ENCODE assay signal across 8 cellular contexts in genomic region chr4:6710282-6710681, GRCh38. TPM values are rescaled to one million over a fixed set of nuclear protein-coding genes. Genes with fewer than 3 reads are reported as not detected.
DNase-seq lines count a peak whose midpoint lies in the region; ATAC-seq and TF ChIP-seq lines count a peak whose summit lies in the region.

No MANE protein-coding gene starts in this region.

- in situ Hi-C loops in transverse colon (cut with MboI; ENCODE audit: low pct_ligation_motif_present in 1 of 4, low pct_unique_long_range_greater_than_20kb in 1 of 4, low sequenced_read_pairs in 3 of 4): loop anchor here in 3 of 4 donors (5.0 to 25.0 kb wide), 4 partner anchors 33 to 365 kb away; partner anchors contain the start of gene GRPEL1 (in 1 of the 3)

- peaks cover 57% of the 10 kb centered on the region for H3K4me1 Mint-ChIP-seq in activated naive CD4-positive, alpha-beta T cell treated with anti-CD3 and anti-CD28 coated beads, Interleukin-2, amount 50 U/mL, for 24 hours
- H3K4me1 Mint-ChIP-seq in activated naive CD8-positive, alpha-beta T cell treated with anti-CD3 and anti-CD28 coated beads, Interleukin-2, amount 10 ng/mL, durations not matched to agents 7 days and 5 days: peaks cover 43% of the 10 kb centered on the region

- H3K27me3 ChIP-seq in layer of hippocampus (ENCODE audit: control insufficient read depth, insufficient read depth, low read length) (no peaks in the 10 kb centered on the region), transverse colon (no peaks in the 10 kb centered on the region)

- 13% methylated on average over 6 of the region's 6 CpGs; no CpG with 5 or more reads in 1 of the 2 donors for WGBS in transverse colon (ENCODE audit: low coverage in 1 of 2), 2 donors

- TF ChIP-seq EP300 in transverse colon (IDR thresholded peaks at IDR 0.05; ENCODE audit: low read depth): no peak

- H3K4me3 Mint-ChIP-seq in activated naive CD4-positive, alpha-beta T cell treated with anti-CD3 and anti-CD28 coated beads, Interleukin-2, amount 50 U/mL, for 24 hours: peak overlapping the region; percentile 99
- peak overlapping the region; percentile 97 for H3K4me3 Mint-ChIP-seq in activated naive CD8-positive, alpha-beta T cell treated with anti-CD3 and anti-CD28 coated beads, Interleukin-2, amount 10 ng/mL, durations not matched to agents 7 days and 5 days

- intact Hi-C loops in transverse colon (cut with DNase I; ENCODE audit: low total_unique reads): loop anchor here (10.0 kb wide), 1 partner anchor 195 kb away; the partner anchor contains the start of gene TBC1D14

- POLR2A ChIA-PET in activated naive CD8-positive, alpha-beta T cell treated with anti-CD3 and anti-CD28 coated beads, Interleukin-2, amount 10 ng/mL, durations not matched to agents 7 days and 5 days (lab: Charles Lee): interaction anchor here (1.4 to 11.7 kb wide), 8 partner anchors 10 to 136 kb away, joined by 3 to 124 read pairs (median 15); partner anchors contain the start of genes MAN2B2 and MRFAP1

- H3K4me1 ChIP-seq in transverse colon: peaks cover 25 to 43% (median 29%) of the 10 kb centered on the region in 4 donors

- H3K27ac ChIP-seq in layer of hippocampus (ENCODE audit: low read depth, low read length) (peak overlapping the region; percentile 79), transverse colon (peak overlapping the region; percentile 83 to 92 (median 90))

- no peaks in the 10 kb centered on the region for H3K36me3 ChIP-seq in transverse colon

- no peaks in the 10 kb centered on the region for H3K9me3 Mint-ChIP-seq in activated naive CD4-positive, alpha-beta T cell treated with anti-CD3 and anti-CD28 coated beads, Interleukin-2, amount 50 U/mL, for 24 hours
- H3K9me3 Mint-ChIP-seq in activated naive CD8-positive, alpha-beta T cell treated with anti-CD3 and anti-CD28 coated beads, Interleukin-2, amount 10 ng/mL, durations not matched to agents 7 days and 5 days: peaks cover 10% of the 10 kb centered on the region

- DNase-seq in activated naive CD4-positive, alpha-beta T cell treated with anti-CD3 and anti-CD28 coated beads, Interleukin-2, amount 50 U/mL, for 16 hours: no peak
- no peak for DNase-seq in activated naive CD8-positive, alpha-beta T cell treated with anti-CD3 and anti-CD28 coated beads, Interleukin-2, amount 10 ng/mL, durations not matched to agents 7 days and 5 days
- no peak for DNase-seq in transverse colon
- DNase-seq in NCI-H187 treated with DMSO at 0.1 percent for 48 hours (lab: John Stamatoyannopoulos, UW): no peak
- no peak for DNase-seq in activated effector memory CD4-positive, alpha-beta T cell treated with Interleukin-2 at 50 U/mL for 16 hours

- no peaks in the 10 kb centered on the region for H3K9me3 ChIP-seq in transverse colon

- H3K27me3 Mint-ChIP-seq in activated naive CD4-positive, alpha-beta T cell treated with anti-CD3 and anti-CD28 coated beads, Interleukin-2, amount 50 U/mL, for 24 hours: no peaks in the 10 kb centered on the region
- peaks cover 4% of the 10 kb centered on the region for H3K27me3 Mint-ChIP-seq in activated naive CD8-positive, alpha-beta T cell treated with anti-CD3 and anti-CD28 coated beads, Interleukin-2, amount 10 ng/mL, durations not matched to agents 7 days and 5 days

- H3K4me3 ChIP-seq in transverse colon: peak overlapping the region in 3 of 4 donors; percentile 71 to 82 (median 77)

- no peak for TF ChIP-seq POLR2A in transverse colon (IDR thresholded peaks at IDR 0.05)

- peaks cover 25% of the 10 kb centered on the region for H3K36me3 Mint-ChIP-seq in activated naive CD4-positive, alpha-beta T cell treated with anti-CD3 and anti-CD28 coated beads, Interleukin-2, amount 50 U/mL, for 24 hours
- peaks cover 33% of the 10 kb centered on the region for H3K36me3 Mint-ChIP-seq in activated naive CD8-positive, alpha-beta T cell treated with anti-CD3 and anti-CD28 coated beads, Interleukin-2, amount 10 ng/mL, durations not matched to agents 7 days and 5 days

- H3K27ac Mint-ChIP-seq in activated naive CD4-positive, alpha-beta T cell treated with anti-CD3 and anti-CD28 coated beads, Interleukin-2, amount 50 U/mL, for 24 hours: peak overlapping the region; percentile 98
- peak overlapping the region; percentile 99 for H3K27ac Mint-ChIP-seq in activated naive CD8-positive, alpha-beta T cell treated with anti-CD3 and anti-CD28 coated beads, Interleukin-2, amount 10 ng/mL, durations not matched to agents 7 days and 5 days

- no peak for TF ChIP-seq CTCF in transverse colon (IDR thresholded peaks at IDR 0.05)

- no peak for ATAC-seq in activated naive CD8-positive, alpha-beta T cell treated with anti-CD3 and anti-CD28 coated beads, Interleukin-2, amount 10 ng/mL, durations not matched to agents 7 days and 5 days (ENCODE audit: low read depth)
- ATAC-seq in HG03442 (IDR thresholded peaks at IDR 0.05; ENCODE audit: unreplicated experiment): no peak

RNA-seq across cellular contexts. Expression of gene MRFAP1L1, which starts 0.6 kb away (rescaled TPM):
- 10 to 100 TPM; 74.6 to 80.0 TPM for total RNA-seq in activated naive CD8-positive, alpha-beta T cell treated with anti-CD3 and anti-CD28 coated beads, Interleukin-2, amount 10 ng/mL, durations not matched to agents 7 days and 5 days
- total RNA-seq in transverse colon: 10 to 100 TPM; 18.3 to 51.0 (median 30.3) TPM

RNA-seq across cellular contexts. Expression of gene BLOC1S4, which starts 5.7 kb away (rescaled TPM):
- total RNA-seq in activated naive CD8-positive, alpha-beta T cell treated with anti-CD3 and anti-CD28 coated beads, Interleukin-2, amount 10 ng/mL, durations not matched to agents 7 days and 5 days: 10 to 100 TPM; 23.9 to 24.3 TPM
- total RNA-seq in transverse colon: 10 to 100 TPM in 3 of 4 donors, under 1 TPM in 1; 1.00 to 18.8 (median 12.4) TPM

RNA-seq across cellular contexts. Expression of gene S100P, which starts 16.6 kb away (rescaled TPM):
- 1 to 10 TPM in 1 of 2 experiments, not detected in 1; 1.5 TPM for total RNA-seq in activated naive CD8-positive, alpha-beta T cell treated with anti-CD3 and anti-CD28 coated beads, Interleukin-2, amount 10 ng/mL, durations not matched to agents 7 days and 5 days
- 1 to 10 TPM in 2 of 4 donors, not detected in 2; 7.5 to 7.8 TPM for total RNA-seq in transverse colon
